Comparison of ENCODE assay signal across 8 cellular contexts in genomic region chrX:47649781-47650163, GRCh38. TPM values are rescaled to one million over a fixed set of nuclear protein-coding genes. Genes with fewer than 3 reads are reported as not detected.
A peak's percentile ranks its signal among the peaks of the same experiment; 100 is the strongest.
DNase-seq lines count a peak whose midpoint lies in the region; ATAC-seq and TF ChIP-seq lines count a peak whose summit lies in the region.

No MANE protein-coding gene starts in this region.

- H3K36me3 ChIP-seq in ES-I3 (ENCODE audit: insufficient read depth, low read length) (peaks cover 2% of the 10 kb centered on the region; the same call in 1 of the 2 replicates), Panc1 (ENCODE audit: control insufficient read depth, insufficient read depth, low read length) (no peaks in the 10 kb centered on the region; the same call in 1 of the 2 replicates), esophagus (ENCODE audit: control insufficient read depth in 2 of 2, insufficient read depth in 2 of 2, low read length in 1 of 2) (no peaks in the 10 kb centered on the region), prostate gland (no peaks in the 10 kb centered on the region)

- no peaks in the 10 kb centered on the region for H3K27me3 ChIP-seq in Panc1 (ENCODE audit: control insufficient read depth, insufficient read depth, low read length)
- no peaks in the 10 kb centered on the region for H3K27me3 ChIP-seq in esophagus (ENCODE audit: control insufficient read depth in 1 of 2, insufficient read depth in 2 of 2, low read length in 2 of 2)
- no peaks in the 10 kb centered on the region for H3K27me3 ChIP-seq in prostate gland (replicated peaks; ENCODE audit: insufficient read depth)

- WGBS in esophagus, 2 donors, result 0 to 37% methylated on average over 10 to 11 of the region's 11 CpGs
- 0% methylated on average over 11 of the region's 11 CpGs for WGBS in prostate gland

- no peak for TF ChIP-seq CTCF in Panc1 (IDR thresholded peaks at IDR 0.05)
- no peak for TF ChIP-seq CTCF in prostate gland (IDR thresholded peaks at IDR 0.05)

- H3K27ac ChIP-seq in Panc1 (ENCODE audit: low read length) (peak overlapping the region; percentile 76), esophagus (ENCODE audit: low read depth in 2 of 2, low read length in 1 of 2) (peak overlapping the region; percentile 73 to 74), prostate gland (peak overlapping the region; percentile 81 to 84)

- H3K4me3 ChIP-seq in Panc1 (ENCODE audit: low read depth in 2 of 2, low read length in 2 of 2), result peak overlapping the region; percentile 72 to 74
- peak overlapping the region; percentile 49 to 86 for H3K4me3 ChIP-seq in esophagus (ENCODE audit: low read depth in 1 of 2, low read length in 2 of 2)
- peak overlapping the region; percentile 59 to 64 for H3K4me3 ChIP-seq in prostate gland

- no peak for TF ChIP-seq POLR2A in prostate gland (IDR thresholded peaks at IDR 0.05)

- CTCF ChIA-PET in Panc1 (lab: Charles Lee), result no interaction called here

- H3K9me3 ChIP-seq in ES-I3 (ENCODE audit: control insufficient read depth, insufficient read depth, low read length) (no peaks in the 10 kb centered on the region), Panc1 (ENCODE audit: control insufficient read depth, insufficient read depth, low read depth, low read length) (no peaks in the 10 kb centered on the region), esophagus (ENCODE audit: control insufficient read depth in 2 of 2, insufficient read depth in 1 of 2, low read depth in 1 of 2, low read length in 1 of 2) (no peaks in the 10 kb centered on the region), prostate gland (no peaks in the 10 kb centered on the region)

- intact Hi-C loops in Panc1 (cut with micrococcal nuclease; ENCODE audit: unreplicated experiment), result no loop called here
- intact Hi-C loops in prostate gland (cut with DNase I), result loop anchor here (5.0 kb wide), 1 partner anchor 107 kb away; no protein-coding TSS in a partner anchor
- intact Hi-C loops in sciatic nerve (cut with DNase I), result no loop called here

- no TSS peak for BruUV-seq in Panc1 (replicated peaks; lab: Mats Ljungman, UMichigan)

- H3K4me1 ChIP-seq in ES-I3 (ENCODE audit: insufficient read depth, low read length) (no peaks in the 10 kb centered on the region), Panc1 (ENCODE audit: control insufficient read depth, insufficient read depth, low read length) (0 out of 2 replicates have a peak, but pooled peaks cover 5% of the 10 kb centered on the region), esophagus (ENCODE audit: control insufficient read depth in 2 of 2, insufficient read depth in 2 of 2, low read length in 1 of 2) (peaks cover 0 to 2% of the 10 kb centered on the region in 2 donors), prostate gland (replicated peaks) (no peaks in the 10 kb centered on the region)

- ATAC-seq in Panc1 (no peak), HG03159 (IDR thresholded peaks at IDR 0.05; ENCODE audit: unreplicated experiment) (no peak), HG03108 (IDR thresholded peaks at IDR 0.05; ENCODE audit: unreplicated experiment) (no peak), sciatic nerve (no peak)

- peak overlapping the region; percentile 26; the same call in 1 of the 2 replicates for H3K9ac ChIP-seq in ES-I3 (ENCODE audit: low read depth, low read length)

- DNase-seq in Panc1 (ENCODE audit: low read depth, low spot score), result no peak
- DNase-seq in prostate gland (ENCODE audit: low spot score), result no peak
- no peak for DNase-seq in sciatic nerve (ENCODE audit: low spot score)
- DNase-seq in SHP77 (lab: John Stamatoyannopoulos, UW), result no peak

- POLR2A ChIA-PET in Panc1 (lab: Charles Lee), result interaction anchor here (0.6 kb wide), 1 partner anchor 425 kb away, joined by 5 read pairs; no protein-coding TSS in a partner anchor

- in situ Hi-C loops in Panc1 (cut with HindIII; ENCODE audit: low pct_unique_long_range_greater_than_20kb, low sequenced_read_pairs), result no loop called here

RNA-seq across cellular contexts. Expression of gene ELK1, which starts 0.6 kb away (rescaled TPM):
- total RNA-seq in Panc1 (2021; ENCODE audit: unreplicated experiment), result 64.6 TPM
- 48.1 TPM for polyA plus RNA-seq in Panc1 (2012; ENCODE audit: insufficient read length)
- 10 to 100 TPM in 1 of 2 donors, 1 to 10 TPM in 1; 6.2 to 13.3 TPM for polyA plus RNA-seq in esophagus
- 100 to 1,000 TPM in 1 of 2 donors, 10 to 100 TPM in 1; 28.6 to 105 TPM for total RNA-seq in prostate gland
- total RNA-seq in sciatic nerve, result 24.1 TPM

RNA-seq across cellular contexts. Expression of gene UXT, which starts 9.2 kb away (rescaled TPM):
- total RNA-seq in Panc1 (2021; ENCODE audit: unreplicated experiment) (129 TPM), prostate gland (100 to 1,000 TPM in 1 of 2 donors, 10 to 100 TPM in 1; 75.5 to 173 TPM), sciatic nerve (65.3 TPM)
- 138 TPM for polyA plus RNA-seq in Panc1 (2012; ENCODE audit: insufficient read length)
- 100 to 1,000 TPM in 1 of 2 donors, 10 to 100 TPM in 1; 77.6 to 121 TPM for polyA plus RNA-seq in esophagus

RNA-seq across cellular contexts. Expression of gene CFP, which starts 20.0 kb away (rescaled TPM):
- total RNA-seq in Panc1 (2021; ENCODE audit: unreplicated experiment), result 0.59 TPM
- 0.94 TPM for polyA plus RNA-seq in Panc1 (2012; ENCODE audit: insufficient read length)
- polyA plus RNA-seq in esophagus, result 1 to 10 TPM in 1 of 2 donors, under 1 TPM in 1; 0.77 to 3.6 TPM
- total RNA-seq in prostate gland, result 1 to 10 TPM in 1 of 2 donors, under 1 TPM in 1; 0.09 to 2.9 TPM
- total RNA-seq in sciatic nerve, result 7.3 TPM

RNA-seq across cellular contexts. Expression of gene SYN1, which starts 30.1 kb away (rescaled TPM):
- 1.0 TPM for total RNA-seq in Panc1 (2021; ENCODE audit: unreplicated experiment)
- polyA plus RNA-seq in Panc1 (2012; ENCODE audit: insufficient read length), result 1.4 TPM
- under 1 TPM; 0.08 to 0.14 TPM for polyA plus RNA-seq in esophagus
- 1 to 10 TPM in 1 of 2 donors, under 1 TPM in 1; 0.14 to 4.1 TPM for total RNA-seq in prostate gland
- total RNA-seq in sciatic nerve, result 2.9 TPM
